Comparison of ENCODE assay signal across 23 cellular contexts in genomic region chr4:114497116-114497515, GRCh38.
DNase-seq lines count a peak whose midpoint lies in the region; ATAC-seq, FAIRE-seq and TF ChIP-seq lines count a peak whose summit lies in the region.
"Had no signal": no experiment of that assay in that cellular context is flagged by ENCODE, and none has a peak within 500 bp of the region (broad histone marks: within the 10 kb centered on the region; RNA-seq: fewer than 3 reads in every experiment).

No MANE protein-coding gene starts in this region.

- no peak overlapping the region for H4K5ac ChIP-seq in H1 (ENCODE audit: insufficient read length, low read depth, low read length)

- H4K20me1 ChIP-seq in H1 (replicated peaks in 1 of 2; ENCODE audit: control insufficient read depth in 1 of 2, insufficient read depth in 2 of 2, low read length in 2 of 2) = no peaks in the 10 kb centered on the region

- no peak overlapping the region for H3K9ac ChIP-seq in H1 (replicated peaks in 1 of 4; ENCODE audit: extremely low read depth in 1 of 4, low read depth in 3 of 4, low read length in 3 of 4)

- FAIRE-seq in H1 (lab: Jason Lieb, UNC) = no peak
- FAIRE-seq: A204.1, GM12878, GM19239, HepG2 had no signal

- in situ Hi-C loops in SK-MEL-5 (cut with HindIII; ENCODE audit: low pct_unique_long_range_greater_than_20kb, low sequenced_read_pairs) = no loop called here

- H4K91ac ChIP-seq in H1 (replicated peaks; ENCODE audit: insufficient read length, low read length) = no peak overlapping the region

- H3K4me3 ChIP-seq in H1 (ENCODE audit: extremely low read depth in 1 of 4, insufficient read depth in 2 of 4, low read depth in 3 of 4, low read length in 4 of 4) (no peak overlapping the region), body of pancreas (no peak overlapping the region)
- H3K4me3 ChIP-seq: GM12878 had no signal

- no peaks in the 10 kb centered on the region for H3K23me2 ChIP-seq in H1 (ENCODE audit: low read depth, low read length)

- H2AK5ac ChIP-seq in H1 (ENCODE audit: low read depth, low read length) = no peak overlapping the region

- H3K27ac ChIP-seq in H1 (ENCODE audit: low read depth, low read length) (no peak overlapping the region), substantia nigra (ENCODE audit: low read depth, low read length, poor library complexity, severe bottlenecking) (peak overlapping the region; percentile 74), body of pancreas (no peak overlapping the region)
- H3K27ac ChIP-seq: C4-2B, HL-60 had no signal

- H3K9me3 ChIP-seq in H1 (ENCODE audit: insufficient read depth in 2 of 2, low read depth in 1 of 2, low read length in 1 of 2) (peaks cover 4 to 16% of the 10 kb centered on the region in 2 experiments; a peak in 3 of 4 replicates), body of pancreas (no peaks in the 10 kb centered on the region)
- H3K9me3 ChIP-seq: BE2C had no signal

- H2BK20ac ChIP-seq in H1 (ENCODE audit: low read length) = no peak overlapping the region

- CTCF ChIA-PET in H1 (lab: Charles Lee; ENCODE audit: partially characterized antibody) = no interaction called here

- intact Hi-C loops in body of pancreas (cut with DNase I) = no loop called here

- no peak overlapping the region for H2AFZ ChIP-seq in H1 (ENCODE audit: low read length)

- peaks cover 0 to 6% (median 2%) of the 10 kb centered on the region in 4 experiments; a peak in 3 of 8 replicates for H3K36me3 ChIP-seq in H1 (ENCODE audit: control insufficient read depth in 2 of 4, insufficient read depth in 4 of 4, low read length in 3 of 4)
- H3K36me3 ChIP-seq in body of pancreas (replicated peaks in 1 of 2; ENCODE audit: insufficient read depth in 1 of 2, low read depth in 2 of 2) = no peaks in the 10 kb centered on the region
- H3K36me3 ChIP-seq: BE2C had no signal

- H3K56ac ChIP-seq in H1 (replicated peaks; ENCODE audit: insufficient read length, low read depth, low read length) = no peak overlapping the region

- H3K27me3 ChIP-seq in H1 (replicated peaks in 1 of 4; ENCODE audit: control insufficient read depth in 3 of 4, extremely low read depth in 1 of 4, insufficient read depth in 3 of 4, low read length in 3 of 4) (no peaks in the 10 kb centered on the region), body of pancreas (no peaks in the 10 kb centered on the region)
- H3K27me3 ChIP-seq: BE2C had no signal

- H2BK12ac ChIP-seq in H1 (ENCODE audit: low read depth, low read length) = no peak overlapping the region

- TF ChIP-seq CTCF in H1 (IDR thresholded peaks at IDR 0.05; ENCODE audit: control extremely low read depth in 1 of 3, insufficient read depth in 1 of 3, low read depth in 1 of 3, low read length in 3 of 3) (no peak), body of pancreas (IDR thresholded peaks at IDR 0.05) (no peak)

- no peak overlapping the region for H4K8ac ChIP-seq in H1 (ENCODE audit: extremely low read depth, insufficient read depth, low read length)

- H3K4me1 ChIP-seq in H1 (replicated peaks in 1 of 4; ENCODE audit: control insufficient read depth in 3 of 4, insufficient read depth in 4 of 4, low read length in 3 of 4) (peaks cover 0 to 8% (median 1%) of the 10 kb centered on the region in 4 experiments; a peak in 3 of 7 replicates), body of pancreas (no peaks in the 10 kb centered on the region)
- H3K4me1 ChIP-seq: BE2C had no signal

- no peak overlapping the region for H3K14ac ChIP-seq in H1 (ENCODE audit: insufficient read length)

- H3K4ac ChIP-seq in H1 (replicated peaks; ENCODE audit: insufficient read length, low read depth, low read length) = no peak overlapping the region

- peak; percentile 67 for DNase-seq in SK-MEL-5 (ENCODE audit: low read depth, low spot score)
- DNase-seq in H1 (ENCODE audit: low read depth in 1 of 2, low spot score in 2 of 2) = no peak
- DNase-seq in medulla oblongata (ENCODE audit: extremely low spot score) = peak; percentile 49
- no peak for DNase-seq in substantia nigra (lab: John Stamatoyannopoulos, UW)
- no peak for DNase-seq in amygdala (lab: John Stamatoyannopoulos, UW)
- no peak for DNase-seq in body of pancreas
- DNase-seq: ACHN; BE2C; CD4-positive, alpha-beta T cell; DMS 273 treated with DMSO at 0.1 percent for 48 hours; DMS53; DND-41; EL; HCEC 1CT; KBM-7 had no signal

- peak overlapping the region; percentile 9 for H2BK120ac ChIP-seq in H1 (replicated peaks; ENCODE audit: low read depth, low read length)

- H3K79me1 ChIP-seq in H1 (ENCODE audit: low read depth, low read length) = no peaks in the 10 kb centered on the region

- H3K23ac ChIP-seq in H1 (ENCODE audit: insufficient read length) = no peak overlapping the region

- no peak overlapping the region for H3K18ac ChIP-seq in H1 (ENCODE audit: extremely low read depth, low read length)

- H3K79me2 ChIP-seq in H1 (ENCODE audit: control insufficient read depth in 1 of 2, insufficient read depth in 2 of 2, low read length in 2 of 2) = peaks cover 0 to 4% of the 10 kb centered on the region in 2 experiments; a peak in 1 of 4 replicates

- TF ChIP-seq RAD21 in H1 (IDR thresholded peaks at IDR 0.05 in 1 of 2, conservative IDR thresholded peaks at IDR 0.05 in 1 of 2; ENCODE audit: low read depth in 2 of 2, low read length in 2 of 2) = no peak

- no peak overlapping the region for H2BK15ac ChIP-seq in H1 (ENCODE audit: low read length)

- TF ChIP-seq POLR2A in H1 (IDR thresholded peaks at IDR 0.05; ENCODE audit: control extremely low read depth in 1 of 2, low read depth in 2 of 2, low read length in 2 of 2) (no peak), body of pancreas (IDR thresholded peaks at IDR 0.05) (no peak)

- ATAC-seq in GM18498 (IDR thresholded peaks at IDR 0.05; ENCODE audit: unreplicated experiment) (no peak), HG02588 (IDR thresholded peaks at IDR 0.05; ENCODE audit: unreplicated experiment) (no peak), body of pancreas (no peak)
- ATAC-seq: GM12878, HepG2 had no signal

- H3K4me2 ChIP-seq in H1 (ENCODE audit: insufficient read depth in 1 of 2, low read depth in 2 of 2, low read length in 2 of 2) = no peak overlapping the region

- H2BK5ac ChIP-seq in H1 (ENCODE audit: low read depth, low read length) = no peak overlapping the region

- POLR2A ChIA-PET in H1 (lab: Charles Lee; ENCODE audit: partially characterized antibody) = interaction anchor here (1.0 to 1.7 kb wide), 2 partner anchors 13 to 102 kb away, joined by 3 to 8 read pairs; no protein-coding TSS in a partner anchor

- no peak for TF ChIP-seq EP300 in H1 (IDR thresholded peaks at IDR 0.05; ENCODE audit: borderline replicate concordance in 1 of 2, low read depth in 2 of 2, low read length in 2 of 2)

TF ChIP-seq in H1, 55 proteins besides CTCF, POLR2A, EP300 and RAD21:
- TF ChIP-seq TCF12 (IDR thresholded peaks at IDR 0.05; ENCODE audit: low read depth, low read length) (no peak), POU5F1 (IDR thresholded peaks at IDR 0.05; ENCODE audit: low read depth, low read length) (no peak), KDM4A (IDR thresholded peaks at IDR 0.05; ENCODE audit: low read depth, low read length, severe bottlenecking) (no peak), GABPA (IDR thresholded peaks at IDR 0.05; ENCODE audit: borderline replicate concordance, insufficient read depth, low read length) (no peak), SIX5 (IDR thresholded peaks at IDR 0.05; ENCODE audit: low read depth, low read length) (no peak)

Comparison
In these comparisons a context has a peak if more than half of its experiments do, and no peak if none do; other contexts are left out.
1. DNase-seq: peak in SK-MEL-5 (single experiment) and medulla oblongata (single experiment); none in H1 (0 of 2), substantia nigra (0 of 49), amygdala (0 of 56) and body of pancreas (0 of 4).